ENCODE assay signal across 8 cellular contexts in the genomic region with DNA sequence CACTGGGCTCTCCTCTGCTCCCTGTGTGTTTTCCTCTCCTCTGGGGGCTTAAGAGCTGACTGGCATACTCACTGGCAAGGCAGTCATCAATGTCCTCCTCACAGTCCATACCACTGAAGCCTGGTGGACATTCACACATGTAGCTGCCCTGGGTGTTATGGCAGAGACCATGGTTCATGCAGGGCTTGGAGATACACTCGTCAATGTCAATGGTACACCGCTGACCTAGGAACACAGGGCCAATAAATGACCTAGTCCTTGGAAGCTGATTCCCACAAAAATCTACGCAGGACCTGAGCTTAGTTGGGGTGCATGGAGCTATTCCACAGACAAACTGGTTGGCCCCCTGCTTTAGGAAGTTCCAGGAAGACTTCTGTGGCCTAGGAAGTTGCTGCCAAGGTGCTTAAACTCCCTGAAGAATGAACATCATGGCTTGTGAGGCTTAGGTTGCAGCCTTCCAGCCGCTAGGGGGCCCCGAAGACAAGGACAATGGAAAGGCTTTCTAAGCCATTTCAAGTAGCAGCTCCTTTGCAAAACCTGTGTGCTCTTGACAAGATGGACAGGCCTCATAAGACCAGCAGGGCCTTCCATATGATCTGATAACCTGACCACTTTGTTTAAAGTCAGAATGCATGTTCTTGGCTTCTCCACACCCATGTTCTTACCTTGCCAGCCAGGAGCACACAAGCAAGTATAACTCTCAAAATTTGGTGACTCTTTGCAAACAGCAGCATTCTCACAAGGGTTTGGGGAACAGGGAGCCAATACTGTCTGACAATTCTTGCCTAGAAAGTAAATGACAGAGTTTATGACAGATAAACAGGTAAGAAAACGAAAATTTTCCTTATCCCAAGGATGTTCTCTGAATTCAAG. TPM values are rescaled to one million over a fixed set of nuclear protein-coding genes. Genes with fewer than 3 reads are reported as not detected.
DNase-seq lines count a peak whose midpoint lies in the region; ATAC-seq and TF ChIP-seq lines count a peak whose summit lies in the region.

No MANE protein-coding gene starts in this region.

- H3K9me3 Mint-ChIP-seq in naive thymus-derived CD4-positive, alpha-beta T cell, result no peaks in the 10 kb centered on the region

- no peaks in the 10 kb centered on the region for H3K27me3 ChIP-seq in NT2/D1 (ENCODE audit: insufficient read depth, insufficient read length)
- no peaks in the 10 kb centered on the region for H3K27me3 ChIP-seq in naive thymus-derived CD4-positive, alpha-beta T cell (ENCODE audit: control insufficient read depth in 2 of 2, insufficient read depth in 2 of 2, low read length in 2 of 2)

- intact Hi-C loops in naive thymus-derived CD4-positive, alpha-beta T cell (cut with micrococcal nuclease), result loop anchor here (1.0 to 10.0 kb wide), 3 partner anchors 20 to 196 kb away; no protein-coding TSS in a partner anchor

- no peaks in the 10 kb centered on the region for H3K4me1 ChIP-seq in NT2/D1 (ENCODE audit: insufficient read depth, insufficient read length)
- H3K4me1 ChIP-seq in naive thymus-derived CD4-positive, alpha-beta T cell (ENCODE audit: control insufficient read depth in 2 of 2, insufficient read depth in 2 of 2, low read length in 2 of 2), result no peaks in the 10 kb centered on the region

- no peak overlapping the region for H3K9ac ChIP-seq in NT2/D1 (ENCODE audit: insufficient read length, low read depth)

- CTCF ChIA-PET in naive thymus-derived CD4-positive, alpha-beta T cell (lab: Charles Lee), result interaction anchor here (0.6 to 2.2 kb wide), 5 partner anchors 10 to 207 kb away, joined by 4 to 6 read pairs (median 5); no protein-coding TSS in a partner anchor

- peaks cover 52% of the 10 kb centered on the region for H3K36me3 ChIP-seq in NT2/D1 (ENCODE audit: insufficient read depth, insufficient read length, low read length)
- peaks cover 4 to 46% (median 7%) of the 10 kb centered on the region in 3 experiments for H3K36me3 ChIP-seq in naive thymus-derived CD4-positive, alpha-beta T cell (ENCODE audit: control insufficient read depth in 2 of 3, insufficient read depth in 3 of 3, low read length in 3 of 3)

- H3K36me3 Mint-ChIP-seq in naive thymus-derived CD4-positive, alpha-beta T cell, result peaks cover 3 to 49% (median 20%) of the 10 kb centered on the region in 5 donors

- H3K27ac ChIP-seq in naive thymus-derived CD4-positive, alpha-beta T cell (ENCODE audit: low read depth, low read length), result no peak overlapping the region

- no peak overlapping the region for H3K4me3 Mint-ChIP-seq in naive thymus-derived CD4-positive, alpha-beta T cell

- H3K9me3 ChIP-seq in NT2/D1 (ENCODE audit: insufficient read depth, low read length), result no peaks in the 10 kb centered on the region
- no peaks in the 10 kb centered on the region for H3K9me3 ChIP-seq in naive thymus-derived CD4-positive, alpha-beta T cell (ENCODE audit: control insufficient read depth in 2 of 3, low read length in 3 of 3)

- H3K4me1 Mint-ChIP-seq in naive thymus-derived CD4-positive, alpha-beta T cell, result peaks cover 0 to 9% (median 0%) of the 10 kb centered on the region in 7 donors

- no peaks in the 10 kb centered on the region for H3K27me3 Mint-ChIP-seq in naive thymus-derived CD4-positive, alpha-beta T cell

- POLR2A ChIA-PET in naive thymus-derived CD4-positive, alpha-beta T cell (lab: Charles Lee), result no interaction called here

- no peak overlapping the region for H3K4me3 ChIP-seq in NT2/D1 (ENCODE audit: insufficient read length, low read depth)
- H3K4me3 ChIP-seq in epithelial cell of proximal tubule (ENCODE audit: low read depth, low read length), result no peak overlapping the region
- no peak overlapping the region for H3K4me3 ChIP-seq in naive thymus-derived CD4-positive, alpha-beta T cell (ENCODE audit: low read length)

- peak; percentile 89 for TF ChIP-seq CTCF in epithelial cell of proximal tubule (conservative IDR thresholded peaks at IDR 0.05; ENCODE audit: low read depth, low read length)

- DNase-seq in A172 (ENCODE audit: low spot score) (peak; percentile 59), HUDEP-2 (lab: John Stamatoyannopoulos, UW; ENCODE audit: unreplicated experiment in 76 of 76) (peak in 61 of 76 experiments; percentile 1 to 69 (median 40)), NT2/D1 (ENCODE audit: low read depth, low spot score) (peak; percentile 81), epithelial cell of proximal tubule (ENCODE audit: low read depth) (peak; percentile 16)
- DNase-seq in activated CD8-positive, alpha-beta memory T cell treated with anti-CD3 and anti-CD28 coated beads, Interleukin-2, amount 50 U/mL, for 1 hour (ENCODE audit: extremely low read depth), result peak; percentile 11
- DNase-seq in naive thymus-derived CD4-positive, alpha-beta T cell, result peak; percentile 30 to 70 (median 57)
- peak; percentile 33 to 49 for DNase-seq in stimulated activated CD8-positive, alpha-beta memory T cell treated with anti-CD3 and anti-CD28 coated beads, Interleukin-7, amount 100 ng/mL, for 4 hours (ENCODE audit: low read depth in 2 of 2)

- no peak overlapping the region for H3K27ac Mint-ChIP-seq in naive thymus-derived CD4-positive, alpha-beta T cell

- peak; percentile 81 for ATAC-seq in GM18508 (IDR thresholded peaks at IDR 0.05; ENCODE audit: insufficient read depth, unreplicated experiment)
- peak; percentile 69 for ATAC-seq in naive thymus-derived CD4-positive, alpha-beta T cell

RNA-seq across cellular contexts. Expression of a gene that starts 52.3 kb away (rescaled TPM):
- not detected in 2 replicates for total RNA-seq in A172 (2014; rRNA removed; shearing (Covaris generic))
- total RNA-seq in epithelial cell of proximal tubule, result not detected in 2 replicates
- not detected for total RNA-seq in naive thymus-derived CD4-positive, alpha-beta T cell
- polyA plus RNA-seq in naive thymus-derived CD4-positive, alpha-beta T cell, result under 1 TPM in 1 of 2 donors, not detected in 1; 0.20 TPM

Comparison
In these comparisons a context has a peak if more than half of its experiments do, and no peak if none do; other contexts are left out.
1. DNase-seq: peak in every context shown above with its lines; median percentile 81 in NT2/D1; 59 in A172; 57 in naive thymus-derived CD4-positive, alpha-beta T cell; 41 in stimulated activated CD8-positive, alpha-beta memory T cell treated with anti-CD3 and anti-CD28 coated beads, Interleukin-7, amount 100 ng/mL, for 4 hours; 40 in HUDEP-2; 16 in epithelial cell of proximal tubule; 11 in activated CD8-positive, alpha-beta memory T cell treated with anti-CD3 and anti-CD28 coated beads, Interleukin-2, amount 50 U/mL, for 1 hour.